ENCODE assay signal across 8 cellular contexts in genomic region chr14:55454264-55455151, GRCh38. TPM values are rescaled to one million over a fixed set of nuclear protein-coding genes. Genes with fewer than 3 reads are reported as not detected.
DNase-seq lines count a peak whose midpoint lies in the region; ATAC-seq and TF ChIP-seq lines count a peak whose summit lies in the region.

No MANE protein-coding gene starts in this region.

- H3K27me3 Mint-ChIP-seq in stimulated activated naive B cell treated with anti-CD40 and anti-IgM and Interleukin-4, amounts not matched to agents 10 μg/mL and 1 μg/mL and 100 μg/mL, for 72 hours = peaks cover 12 to 13% of the 10 kb centered on the region in 2 donors

- ATAC-seq in SK-N-SH treated with all-trans-retinoic acid at 6 μM for 48 hours (peak; percentile 88), left cardiac atrium (peak; percentile 77 to 87), GM18870 (IDR thresholded peaks at IDR 0.05; ENCODE audit: unreplicated experiment) (no peak)
- ATAC-seq in stimulated activated naive B cell treated with anti-CD40 and anti-IgM and Interleukin-4, amounts not matched to agents 10 μg/mL and 1 μg/mL and 100 μg/mL, for 72 hours (replicated peaks) = no peak

- no peaks in the 10 kb centered on the region for H3K36me3 Mint-ChIP-seq in stimulated activated naive B cell treated with anti-CD40 and anti-IgM and Interleukin-4, amounts not matched to agents 10 μg/mL and 1 μg/mL and 100 μg/mL, for 72 hours

- H3K4me1 Mint-ChIP-seq in stimulated activated naive B cell treated with anti-CD40 and anti-IgM and Interleukin-4, amounts not matched to agents 10 μg/mL and 1 μg/mL and 100 μg/mL, for 72 hours = peaks cover 11 to 19% of the 10 kb centered on the region in 2 donors

- intact Hi-C loops in left cardiac atrium (cut with DNase I) = loop anchor here in 1 of 2 donors (10.0 kb wide), 1 partner anchor 90 kb away; no protein-coding TSS in a partner anchor

- H3K27ac ChIP-seq in substantia nigra (ENCODE audit: low read depth, low read length, poor library complexity, severe bottlenecking) = peak overlapping the region; percentile 43

- peak; percentile 79 for DNase-seq in D341Med (ENCODE audit: low spot score)
- peak; percentile 51 for DNase-seq in NCI-H1417 treated with DMSO at 0.1 percent for 48 hours (lab: John Stamatoyannopoulos, UW)
- DNase-seq in left cardiac atrium = peak; percentile 48
- DNase-seq in substantia nigra (lab: John Stamatoyannopoulos, UW) = peak in 23 of 49 donors; percentile 3 to 93 (median 17)
- no peak for DNase-seq in stimulated activated naive B cell treated with anti-CD40 and anti-IgM and Interleukin-4, amounts not matched to agents 10 μg/mL and 1 μg/mL and 100 μg/mL, for 72 hours
- DNase-seq in GOT3 (lab: John Stamatoyannopoulos, UW) = no peak

- no peaks in the 10 kb centered on the region for H3K9me3 Mint-ChIP-seq in stimulated activated naive B cell treated with anti-CD40 and anti-IgM and Interleukin-4, amounts not matched to agents 10 μg/mL and 1 μg/mL and 100 μg/mL, for 72 hours

- H3K27ac Mint-ChIP-seq in stimulated activated naive B cell treated with anti-CD40 and anti-IgM and Interleukin-4, amounts not matched to agents 10 μg/mL and 1 μg/mL and 100 μg/mL, for 72 hours = no peak overlapping the region

- no peak overlapping the region for H3K4me3 Mint-ChIP-seq in stimulated activated naive B cell treated with anti-CD40 and anti-IgM and Interleukin-4, amounts not matched to agents 10 μg/mL and 1 μg/mL and 100 μg/mL, for 72 hours

TF ChIP-seq in SK-N-SH treated with all-trans-retinoic acid at 6 μM for 48 hours, 23 proteins besides CTCF, POLR2A, EP300 and RAD21:
- TF ChIP-seq ISL1 (CRISPR knock-in tag; IDR thresholded peaks at IDR 0.05) (peak; percentile 86), CSDC2 (CRISPR knock-in tag; IDR thresholded peaks at IDR 0.05) (no peak), TCF4 (CRISPR knock-in tag; IDR thresholded peaks at IDR 0.05; ENCODE audit: borderline replicate concordance) (peak; percentile 41; the same call in 1 of the 2 replicates)

RNA-seq across cellular contexts. Expression of gene TBPL2, which starts 14.1 kb away (rescaled TPM):
- not detected for total RNA-seq in left cardiac atrium

RNA-seq across cellular contexts. Expression of gene ATG14, which starts 42.9 kb away (rescaled TPM):
- total RNA-seq in left cardiac atrium = 1 to 10 TPM; 6.8 to 8.5 TPM

Comparison
In these comparisons a context has a peak if more than half of its experiments do, and no peak if none do; other contexts are left out.
1. DNase-seq: peak in D341Med (single experiment), NCI-H1417 treated with DMSO at 0.1 percent for 48 hours (single experiment) and left cardiac atrium (single experiment); none in stimulated activated naive B cell treated with anti-CD40 and anti-IgM and Interleukin-4, amounts not matched to agents 10 μg/mL and 1 μg/mL and 100 μg/mL, for 72 hours (single experiment) and GOT3 (single experiment).
2. ATAC-seq: peak in SK-N-SH treated with all-trans-retinoic acid at 6 μM for 48 hours (single experiment) and left cardiac atrium (2 of 2); none in GM18870 (single experiment) and stimulated activated naive B cell treated with anti-CD40 and anti-IgM and Interleukin-4, amounts not matched to agents 10 μg/mL and 1 μg/mL and 100 μg/mL, for 72 hours (0 of 2).